21 cellular contexts compared by ENCODE assay signal in the genomic region with DNA sequence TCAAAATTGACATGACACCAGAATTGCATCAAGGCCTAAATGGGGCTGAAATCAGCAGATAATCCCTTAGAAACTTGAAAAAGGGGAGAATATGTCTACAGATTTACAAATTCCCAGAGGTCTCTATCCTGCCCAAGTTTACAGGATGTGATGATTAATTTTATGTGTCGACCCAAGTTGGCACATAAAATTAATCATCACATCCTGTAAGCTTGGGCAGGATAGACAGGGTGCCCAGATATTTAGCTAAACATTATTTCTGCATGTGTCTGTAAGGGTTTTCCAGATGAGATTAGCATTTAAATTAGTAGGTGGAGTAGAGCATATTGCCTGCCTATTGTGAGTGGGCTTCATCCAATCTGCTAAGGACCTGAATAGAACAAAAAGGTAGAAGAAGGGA. TPM values are rescaled to one million over a fixed set of nuclear protein-coding genes. Genes with fewer than 3 reads are reported as not detected.
A peak's percentile ranks its signal among the peaks of the same experiment; 100 is the strongest.
DNase-seq lines count a peak whose midpoint lies in the region; ATAC-seq, FAIRE-seq and TF ChIP-seq lines count a peak whose summit lies in the region.
"Had no signal": no experiment of that assay in that cellular context is flagged by ENCODE, and none has a peak within 500 bp of the region (broad histone marks: within the 10 kb centered on the region; RNA-seq: fewer than 3 reads in every experiment).

No MANE protein-coding gene starts in this region.

- no peak overlapping the region for H3K4me3 Mint-ChIP-seq in activated T-cell treated with anti-CD3 and anti-CD28 coated beads, Interleukin-2, amount 50 U/mL, for 24 hours
- H3K4me3 Mint-ChIP-seq in CD4-positive, alpha-beta memory T cell: no peak overlapping the region
- no peak overlapping the region for H3K4me3 Mint-ChIP-seq in astrocyte (ENCODE audit: unreplicated experiment)

- H3K9ac ChIP-seq in astrocyte (ENCODE audit: low read length): no peak overlapping the region

- intact Hi-C loops in CD4-positive, alpha-beta memory T cell (cut with micrococcal nuclease): no loop called here
- intact Hi-C loops in Panc1 (cut with micrococcal nuclease; ENCODE audit: unreplicated experiment) (no loop called here), left lung (cut with DNase I) (no loop called here)

- POLR2A ChIA-PET in CD4-positive, alpha-beta memory T cell (lab: Charles Lee; ENCODE audit: partially characterized antibody): interaction anchor here (1.1 kb wide), 1 partner anchor 9 kb away, joined by 3 read pairs; no protein-coding TSS in a partner anchor
- POLR2A ChIA-PET in Panc1 (lab: Charles Lee): interaction anchor here (0.6 kb wide), 1 partner anchor 152 kb away, joined by 5 read pairs; a partner anchor contains a TSS

- peaks cover 17% of the 10 kb centered on the region for H3K36me3 Mint-ChIP-seq in activated T-cell treated with anti-CD3 and anti-CD28 coated beads, Interleukin-2, amount 50 U/mL, for 24 hours (ENCODE audit: low read depth)
- H3K36me3 Mint-ChIP-seq in CD4-positive, alpha-beta memory T cell: peaks cover 10 to 23% of the 10 kb centered on the region in 2 donors
- no peaks in the 10 kb centered on the region for H3K36me3 Mint-ChIP-seq in astrocyte (ENCODE audit: low read depth, unreplicated experiment)

- CTCF ChIA-PET in CD4-positive, alpha-beta memory T cell (lab: Charles Lee; ENCODE audit: partially characterized antibody): interaction anchor here (1.2 kb wide), 1 partner anchor 18 kb away, joined by 3 read pairs; no protein-coding TSS in a partner anchor
- CTCF ChIA-PET in Panc1 (lab: Charles Lee): interaction anchor here (0.6 to 0.7 kb wide), 2 partner anchors 36 to 80 kb away, joined by 3 to 4 read pairs; no protein-coding TSS in a partner anchor

- DNase-seq in activated T-cell treated with anti-CD3 and anti-CD28 coated beads, Interleukin-2, amount 50 U/mL, for 24 hours: no peak
- DNase-seq in activated T-cell treated with anti-CD3 and anti-CD28 coated beads for 4 hours (no peak), Panc1 (ENCODE audit: low read depth, low spot score) (no peak), astrocyte (ENCODE audit: low read depth) (no peak), left lung (no peak)
- no peak for DNase-seq in CD4-positive, alpha-beta memory T cell
- DNase-seq: BE2C, COR-L47, DMS79 treated with DMSO at 0.1 percent for 48 hours, H7, MG63, NCI-H1417, NCI-H1694 treated with DMSO at 0.1 percent for 48 hours, NCI-H2081 treated with DMSO at 0.1 percent for 48 hours, NCI-H2171 treated with DMSO at 0.1 percent for 48 hours, NCI-H526 had no signal

- no peaks in the 10 kb centered on the region for H3K79me2 ChIP-seq in astrocyte (ENCODE audit: insufficient read depth, low read length)

- BruUV-seq in Panc1 (replicated peaks; lab: Mats Ljungman, UMichigan): no TSS peak

- no peak overlapping the region for H2AFZ ChIP-seq in astrocyte (ENCODE audit: low read depth, low read length)

- ATAC-seq in Panc1: no peak
- no peak for ATAC-seq in left lung
- no peak for ATAC-seq in HG02642 (IDR thresholded peaks at IDR 0.05; ENCODE audit: poor library complexity, unreplicated experiment)
- ATAC-seq: GM12878, HepG2, K562, Right ventricle myocardium inferior had no signal

- peak; percentile 93 for FAIRE-seq in astrocyte (lab: Jason Lieb, UNC)
- FAIRE-seq: GM12878, HepG2, K562 had no signal

- H3K4me3 ChIP-seq in CD4-positive, alpha-beta memory T cell (ENCODE audit: low read length in 2 of 2): no peak overlapping the region
- H3K4me3 ChIP-seq in Panc1 (ENCODE audit: low read depth in 2 of 2, low read length in 2 of 2) (no peak overlapping the region), astrocyte (ENCODE audit: insufficient read depth, low read depth, low read length) (no peak overlapping the region), left lung (no peak overlapping the region)
- H3K4me3 ChIP-seq: GM12878, K562, MG63 had no signal

- peaks cover 22% of the 10 kb centered on the region for H3K4me1 ChIP-seq in CD4-positive, alpha-beta memory T cell (ENCODE audit: insufficient read depth, low read length)
- H3K4me1 ChIP-seq in Panc1 (ENCODE audit: control insufficient read depth, insufficient read depth, low read length): peaks cover 34% of the 10 kb centered on the region
- no peaks in the 10 kb centered on the region for H3K4me1 ChIP-seq in astrocyte (ENCODE audit: insufficient read depth, low read length)
- H3K4me1 ChIP-seq in left lung: no peaks in the 10 kb centered on the region
- H3K4me1 ChIP-seq: BE2C had no signal

- H3K27me3 ChIP-seq in CD4-positive, alpha-beta memory T cell (ENCODE audit: insufficient read depth, low read length): no peaks in the 10 kb centered on the region
- H3K27me3 ChIP-seq in Panc1 (ENCODE audit: control insufficient read depth, insufficient read depth, low read length) (no peaks in the 10 kb centered on the region), astrocyte (ENCODE audit: insufficient read depth, low read length) (no peaks in the 10 kb centered on the region), left lung (no peaks in the 10 kb centered on the region)
- H3K27me3 ChIP-seq: BE2C, MG63 had no signal

- peak overlapping the region; percentile 84 for H3K27ac Mint-ChIP-seq in activated T-cell treated with anti-CD3 and anti-CD28 coated beads, Interleukin-2, amount 50 U/mL, for 24 hours
- peak overlapping the region in 5 of 7 donors; percentile 10 to 72 (median 30) for H3K27ac Mint-ChIP-seq in CD4-positive, alpha-beta memory T cell
- no peak overlapping the region for H3K27ac Mint-ChIP-seq in astrocyte (ENCODE audit: unreplicated experiment)

- TF ChIP-seq CTCF in Panc1 (IDR thresholded peaks at IDR 0.05): no peak
- TF ChIP-seq CTCF in astrocyte (IDR thresholded peaks at IDR 0.05; ENCODE audit: insufficient read depth, low read depth, low read length): no peak
- no peak for TF ChIP-seq CTCF in left lung (IDR thresholded peaks at IDR 0.05)

- H3K27ac ChIP-seq in CD4-positive, alpha-beta memory T cell (ENCODE audit: low read depth, low read length): no peak overlapping the region
- H3K27ac ChIP-seq in Panc1 (ENCODE audit: low read length) (peak overlapping the region; percentile 30; the same call in 1 of the 2 replicates), astrocyte (ENCODE audit: low read depth, low read length) (no peak overlapping the region), left lung (no peak overlapping the region)

- H3K9me3 ChIP-seq in CD4-positive, alpha-beta memory T cell (ENCODE audit: control insufficient read depth in 1 of 2, low read length in 2 of 2): no peaks in the 10 kb centered on the region
- H3K9me3 ChIP-seq in Panc1 (ENCODE audit: control insufficient read depth, insufficient read depth, low read depth, low read length) (no peaks in the 10 kb centered on the region), astrocyte (ENCODE audit: insufficient read depth, low read depth, low read length) (no peaks in the 10 kb centered on the region), left lung (no peaks in the 10 kb centered on the region)
- H3K9me3 ChIP-seq: BE2C, MG63 had no signal

- H3K36me3 ChIP-seq in CD4-positive, alpha-beta memory T cell (ENCODE audit: insufficient read depth, low read length): no peaks in the 10 kb centered on the region
- no peaks in the 10 kb centered on the region for H3K36me3 ChIP-seq in Panc1 (ENCODE audit: control insufficient read depth, insufficient read depth, low read length)
- no peaks in the 10 kb centered on the region for H3K36me3 ChIP-seq in astrocyte (ENCODE audit: insufficient read depth, low read length)
- H3K36me3 ChIP-seq in left lung: no peaks in the 10 kb centered on the region
- H3K36me3 ChIP-seq: BE2C, MG63 had no signal

- H3K27me3 Mint-ChIP-seq in activated T-cell treated with anti-CD3 and anti-CD28 coated beads, Interleukin-2, amount 50 U/mL, for 24 hours: no peaks in the 10 kb centered on the region
- no peaks in the 10 kb centered on the region for H3K27me3 Mint-ChIP-seq in CD4-positive, alpha-beta memory T cell
- H3K27me3 Mint-ChIP-seq in astrocyte (ENCODE audit: low read depth, unreplicated experiment): no peaks in the 10 kb centered on the region

- H3K4me1 Mint-ChIP-seq in activated T-cell treated with anti-CD3 and anti-CD28 coated beads, Interleukin-2, amount 50 U/mL, for 24 hours (ENCODE audit: low read depth): peaks cover 50% of the 10 kb centered on the region
- peaks cover 15 to 29% (median 23%) of the 10 kb centered on the region in 4 donors for H3K4me1 Mint-ChIP-seq in CD4-positive, alpha-beta memory T cell
- peaks cover 11% of the 10 kb centered on the region for H3K4me1 Mint-ChIP-seq in astrocyte (ENCODE audit: low read depth, unreplicated experiment)

- H4K20me1 ChIP-seq in astrocyte (ENCODE audit: insufficient read depth, low read length): no peaks in the 10 kb centered on the region

- in situ Hi-C loops in Panc1 (cut with HindIII; ENCODE audit: low pct_unique_long_range_greater_than_20kb, low sequenced_read_pairs): no loop called here

- no peak overlapping the region for H3K4me2 ChIP-seq in astrocyte (ENCODE audit: low read length)

- peaks cover 2% of the 10 kb centered on the region for H3K9me3 Mint-ChIP-seq in activated T-cell treated with anti-CD3 and anti-CD28 coated beads, Interleukin-2, amount 50 U/mL, for 24 hours
- H3K9me3 Mint-ChIP-seq in CD4-positive, alpha-beta memory T cell: no peaks in the 10 kb centered on the region
- no peaks in the 10 kb centered on the region for H3K9me3 Mint-ChIP-seq in astrocyte (ENCODE audit: unreplicated experiment)

RNA-seq across cellular contexts. Expression of a gene that starts 52.3 kb away (rescaled TPM):
- 10 to 100 TPM; 81.3 to 83.4 TPM for total RNA-seq in CD4-positive, alpha-beta memory T cell
- 10 to 100 TPM; 77.7 to 86.1 TPM for polyA plus RNA-seq in CD4-positive, alpha-beta memory T cell
- 35.5 TPM for total RNA-seq in Panc1 (2021; ENCODE audit: unreplicated experiment)
- polyA plus RNA-seq in Panc1 (2012; ENCODE audit: insufficient read length): 25.6 TPM
- 4.7 and 6.1 TPM in 2 replicates for total RNA-seq in astrocyte
- 10 to 100 TPM; 11.9 to 18.0 TPM for total RNA-seq in left lung
- total RNA-seq: HepG2 had no signal
